9 cellular contexts compared by ENCODE assay signal in the genomic region with DNA sequence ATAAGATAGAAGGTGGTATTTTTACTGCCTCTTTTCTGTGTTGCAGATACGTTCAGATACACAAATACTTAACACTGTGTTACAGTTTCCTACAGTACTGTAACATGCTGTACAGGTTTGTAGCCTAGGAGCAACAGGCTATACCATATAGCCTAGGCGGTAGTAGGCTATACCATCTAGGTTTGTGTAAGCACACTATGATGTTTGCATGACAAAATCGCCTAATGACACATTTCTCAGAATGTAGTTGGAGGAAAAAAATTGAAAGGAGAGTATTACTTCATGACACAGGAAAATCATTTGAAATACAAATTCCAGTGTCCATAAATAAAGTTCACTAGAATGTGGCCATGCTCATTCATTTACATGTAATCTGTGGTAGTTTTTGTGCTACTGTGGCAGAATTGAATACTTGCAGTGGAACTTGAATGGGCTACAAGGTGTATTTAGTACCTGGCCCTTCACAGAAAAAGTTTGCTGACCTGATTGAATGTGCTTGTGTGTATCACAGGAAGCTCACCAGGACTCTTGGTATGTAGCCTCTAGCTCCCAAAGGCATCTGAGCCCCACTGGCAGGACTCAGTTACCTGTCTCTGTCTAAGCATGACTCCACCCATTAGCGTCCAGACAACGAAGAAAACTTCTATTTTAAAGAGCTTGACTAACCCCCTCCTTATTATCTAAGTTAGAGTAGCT. TPM values are rescaled to one million over a fixed set of nuclear protein-coding genes. Genes with fewer than 3 reads are reported as not detected.
DNase-seq lines count a peak whose midpoint lies in the region; ATAC-seq, FAIRE-seq and TF ChIP-seq lines count a peak whose summit lies in the region.
"Had no signal": no experiment of that assay in that cellular context is flagged by ENCODE, and none has a peak within 500 bp of the region (broad histone marks: within the 10 kb centered on the region; RNA-seq: fewer than 3 reads in every experiment).

No MANE protein-coding gene starts in this region.

- H3K27ac ChIP-seq in epithelial cell of prostate (peak overlapping the region; percentile 57), small intestine (ENCODE audit: low read depth in 1 of 2, low read length in 1 of 2) (peak overlapping the region; percentile 67 to 76), brain microvascular endothelial cell (no peak overlapping the region), substantia nigra (ENCODE audit: low read depth, low read length, poor library complexity, severe bottlenecking) (no peak overlapping the region)

- in situ Hi-C loops in brain microvascular endothelial cell (cut with HindIII; ENCODE audit: low pct_ligation_motif_present, low sequenced_read_pairs) = no loop called here

- H3K4me3 ChIP-seq in small intestine (ENCODE audit: low read depth in 1 of 2, low read length in 2 of 2) = peak overlapping the region in 1 of 2 donors; percentile 1
- H3K4me3 ChIP-seq in brain microvascular endothelial cell (ENCODE audit: low read depth, low read length) = no peak overlapping the region

- peaks cover 0 to 2% of the 10 kb centered on the region in 2 donors for H3K36me3 ChIP-seq in small intestine (ENCODE audit: control insufficient read depth in 2 of 2, insufficient read depth in 2 of 2, low read length in 2 of 2)
- H3K36me3 ChIP-seq in brain microvascular endothelial cell (replicated peaks) = peaks cover 2% of the 10 kb centered on the region
- H3K36me3 ChIP-seq: heart right ventricle had no signal

- DNase-seq in NAMALWA (ENCODE audit: low spot score) (peak; percentile 36), epithelial cell of prostate (ENCODE audit: low read depth, low spot score) (no peak), small intestine (no peak), brain microvascular endothelial cell (no peak), occipital lobe (lab: John Stamatoyannopoulos, UW) (no peak), substantia nigra (lab: John Stamatoyannopoulos, UW) (no peak)
- DNase-seq: heart right ventricle had no signal

- no peak for FAIRE-seq in small intestine (lab: Jason Lieb, UNC)

- TF ChIP-seq CTCF in brain microvascular endothelial cell (IDR thresholded peaks at IDR 0.05; ENCODE audit: low read depth, low read length, missing control alignments) = no peak

- no peaks in the 10 kb centered on the region for H3K9me3 ChIP-seq in small intestine (ENCODE audit: control insufficient read depth, low read depth)
- H3K9me3 ChIP-seq: heart right ventricle had no signal

- WGBS in small intestine, 3 donors = 36 to 39% (median 37%) methylated on average over 5 of the region's 5 CpGs

- H3K27me3 ChIP-seq in small intestine (ENCODE audit: control insufficient read depth in 2 of 2, insufficient read depth in 2 of 2, low read length in 2 of 2) (no peaks in the 10 kb centered on the region), brain microvascular endothelial cell (replicated peaks) (no peaks in the 10 kb centered on the region)
- H3K27me3 ChIP-seq: heart right ventricle had no signal

- ATAC-seq in GM19452 (IDR thresholded peaks at IDR 0.05; ENCODE audit: unreplicated experiment) (peak; percentile 6), HG02884 (IDR thresholded peaks at IDR 0.05; ENCODE audit: unreplicated experiment) (no peak)

- H3K4me1 ChIP-seq in small intestine (ENCODE audit: control insufficient read depth in 2 of 2, insufficient read depth in 1 of 2, low read depth in 1 of 2, low read length in 1 of 2) = peaks cover 21 to 50% of the 10 kb centered on the region in 2 donors

RNA-seq across cellular contexts. Expression of gene TOP1, which starts 18.8 kb away (rescaled TPM):
- 10 to 100 TPM; 46.2 to 72.4 (median 67.1) TPM for polyA plus RNA-seq in small intestine
- total RNA-seq in occipital lobe = 26.2 TPM

Comparison
In these comparisons a context has a peak if more than half of its experiments do, and no peak if none do; other contexts are left out.
1. H3K27ac ChIP-seq: peak in epithelial cell of prostate (single experiment) and small intestine (2 of 2); none in brain microvascular endothelial cell (single experiment) and substantia nigra (single experiment).